ENCODE assay signal across 9 cellular contexts in the genomic region with DNA sequence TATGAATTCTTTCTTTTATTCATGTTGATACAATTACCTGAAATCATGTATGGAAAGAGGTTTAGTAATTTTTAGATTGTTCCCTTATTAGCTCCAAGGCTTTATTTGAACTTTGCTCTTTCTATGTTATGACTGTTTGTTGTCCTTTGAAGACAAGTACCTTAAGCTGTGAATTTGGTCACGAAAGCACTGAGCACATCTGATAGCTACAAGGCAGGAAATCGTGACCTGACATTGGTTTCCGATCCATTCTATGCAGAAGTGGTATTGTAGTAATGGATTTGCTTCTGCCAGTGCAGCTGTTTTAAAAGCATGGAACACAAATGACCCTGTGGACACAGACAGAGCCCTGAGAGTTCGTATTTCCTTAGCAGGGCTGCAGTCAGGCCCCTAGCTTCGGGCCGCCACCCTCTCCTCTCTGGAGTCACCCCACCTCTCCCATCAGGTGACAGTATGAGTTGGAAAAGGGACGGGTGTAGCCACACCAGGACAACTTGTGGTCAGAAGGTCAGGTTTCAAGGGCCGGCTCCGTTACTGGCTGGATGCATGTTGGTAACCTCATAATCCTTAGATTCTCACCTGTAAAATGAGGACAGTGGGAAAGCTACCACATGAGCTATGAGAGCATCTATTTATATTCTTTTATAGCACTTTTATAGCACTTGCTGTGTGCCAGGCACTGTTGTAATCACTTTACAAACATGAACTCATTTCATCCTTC.
DNase-seq lines count a peak whose midpoint lies in the region; ATAC-seq, FAIRE-seq and TF ChIP-seq lines count a peak whose summit lies in the region.
"Had no signal": no experiment of that assay in that cellular context is flagged by ENCODE, and none has a peak within 500 bp of the region (broad histone marks: within the 10 kb centered on the region; RNA-seq: fewer than 3 reads in every experiment).

No MANE protein-coding gene starts in this region.

- peak overlapping the region; percentile 47 for H3K4me3 Mint-ChIP-seq in T-helper 17 cell

- TF ChIP-seq CTCF in kidney (IDR thresholded peaks at IDR 0.05; ENCODE audit: borderline replicate concordance, extremely low read depth, insufficient read depth): no peak
- TF ChIP-seq CTCF in thyroid gland (IDR thresholded peaks at IDR 0.05): no peak

- H3K4me3 ChIP-seq in kidney (ENCODE audit: low read length in 2 of 2) (no peak overlapping the region), thyroid gland (replicated peaks in 1 of 3) (no peak overlapping the region), aorta (ENCODE audit: low read length in 2 of 2) (no peak overlapping the region)

- ATAC-seq in T-helper 17 cell (peak; percentile 51), GM18502 (IDR thresholded peaks at IDR 0.05; ENCODE audit: poor library complexity, unreplicated experiment) (no peak), aorta (ENCODE audit: low FRiP score) (no peak)

- H3K27me3 ChIP-seq in thyroid gland: no peaks in the 10 kb centered on the region
- H3K27me3 ChIP-seq in aorta (ENCODE audit: control insufficient read depth in 1 of 2, insufficient read depth in 2 of 2, low read length in 1 of 2): no peaks in the 10 kb centered on the region

- H3K36me3 ChIP-seq in kidney (ENCODE audit: control insufficient read depth in 1 of 2, insufficient read depth in 2 of 2, low read length in 2 of 2) (no peaks in the 10 kb centered on the region), thyroid gland (no peaks in the 10 kb centered on the region), aorta (ENCODE audit: control insufficient read depth in 1 of 2, insufficient read depth in 2 of 2, low read length in 1 of 2) (no peaks in the 10 kb centered on the region)

- H3K27ac Mint-ChIP-seq in T-helper 17 cell: peak overlapping the region; percentile 89

- no peak for TF ChIP-seq POLR2A in thyroid gland (IDR thresholded peaks at IDR 0.05)

- H3K36me3 Mint-ChIP-seq in T-helper 17 cell (ENCODE audit: low read depth): no peaks in the 10 kb centered on the region

- no peak for FAIRE-seq in kidney (lab: Jason Lieb, UNC)

- intact Hi-C loops in kidney (cut with DNase I) (no loop called here), thyroid gland (cut with DNase I) (no loop called here), aorta (cut with DNase I) (no loop called here)

- H3K9me3 ChIP-seq in T-helper 17 cell (ENCODE audit: control insufficient read depth, low read length, poor library complexity, severe bottlenecking) (no peaks in the 10 kb centered on the region), kidney (ENCODE audit: control insufficient read depth in 1 of 2, low read length in 2 of 2) (no peaks in the 10 kb centered on the region), thyroid gland (no peaks in the 10 kb centered on the region), aorta (ENCODE audit: control insufficient read depth, low read length) (no peaks in the 10 kb centered on the region)

- 76 to 77% methylated on average over 9 of the region's 9 CpGs for WGBS in thyroid gland, 2 donors
- WGBS in aorta, 2 donors: 68 to 71% methylated on average over 9 of the region's 9 CpGs

- no peaks in the 10 kb centered on the region for H3K27me3 Mint-ChIP-seq in T-helper 17 cell

- H3K4me1 ChIP-seq in kidney (ENCODE audit: control insufficient read depth in 1 of 2, insufficient read depth in 1 of 2, low read depth in 1 of 2, low read length in 2 of 2): peaks cover 33 to 70% of the 10 kb centered on the region in 2 donors
- peaks cover 31 to 61% of the 10 kb centered on the region in 2 donors for H3K4me1 ChIP-seq in thyroid gland
- peaks cover 1 to 20% of the 10 kb centered on the region in 2 donors for H3K4me1 ChIP-seq in aorta (ENCODE audit: control insufficient read depth in 1 of 2, insufficient read depth in 2 of 2, low read length in 2 of 2)

- peak overlapping the region in 1 of 2 donors; percentile 45 for H3K27ac ChIP-seq in kidney (ENCODE audit: low read depth in 2 of 2, low read length in 2 of 2)
- H3K27ac ChIP-seq in thyroid gland: peak overlapping the region in 2 of 3 donors; percentile 19 to 45
- peak overlapping the region in 1 of 2 donors; percentile 0 for H3K27ac ChIP-seq in aorta (ENCODE audit: low read depth in 1 of 2, low read length in 2 of 2)
- H3K27ac ChIP-seq: C4-2B had no signal

- no peak overlapping the region for H3K9ac ChIP-seq in kidney (ENCODE audit: low read length in 2 of 2)

- peaks cover 28% of the 10 kb centered on the region for H3K4me1 Mint-ChIP-seq in T-helper 17 cell

- peak; percentile 16 for DNase-seq in activated gamma-delta T cell treated with Interleukin-2 at 50 U/mL for 16 hours
- DNase-seq in activated gamma-delta T cell (lab: John Stamatoyannopoulos, UW): no peak
- no peak for DNase-seq in T-helper 17 cell
- DNase-seq in kidney: peak; percentile 56
- DNase-seq in thyroid gland: no peak
- no peak for DNase-seq in aorta
- DNase-seq in DMS79 treated with DMSO at 0.1 percent for 48 hours (lab: John Stamatoyannopoulos, UW): no peak

Comparison
In these comparisons a context has a peak if more than half of its experiments do, and no peak if none do; other contexts are left out.
1. DNase-seq: peak in activated gamma-delta T cell treated with Interleukin-2 at 50 U/mL for 16 hours (single experiment) and kidney (single experiment); none in activated gamma-delta T cell (single experiment), T-helper 17 cell (0 of 3), thyroid gland (0 of 2), aorta (0 of 2) and DMS79 treated with DMSO at 0.1 percent for 48 hours (single experiment).